In genomic region chrY:2935606-2936521, GRCh38 we compare ENCODE assay signal across 9 cellular contexts. TPM values are rescaled to one million over a fixed set of nuclear protein-coding genes. Genes with fewer than 3 reads are reported as not detected.
DNase-seq lines count a peak whose midpoint lies in the region; ATAC-seq and FAIRE-seq lines count a peak whose summit lies in the region.
"Had no signal": no experiment of that assay in that cellular context is flagged by ENCODE, and none has a peak within 500 bp of the region (broad histone marks: within the 10 kb centered on the region; RNA-seq: fewer than 3 reads in every experiment).

No MANE protein-coding gene starts in this region.

- no peak for FAIRE-seq in urothelium cell line (lab: Jason Lieb, UNC)

- H3K4me3 ChIP-seq in Jurkat, Clone E6-1 (ENCODE audit: low read length), result peak overlapping the region; percentile 64
- H3K4me3 ChIP-seq: SK-N-MC had no signal

- ATAC-seq in GM19035 (IDR thresholded peaks at IDR 0.05; ENCODE audit: unreplicated experiment) (peak; percentile 68), GM18907 (IDR thresholded peaks at IDR 0.05; ENCODE audit: unreplicated experiment) (no peak)

- DNase-seq in Jurkat, Clone E6-1 (ENCODE audit: low read depth, low spot score), result peak; percentile 87
- DNase-seq in activated CD4-positive, alpha-beta T cell treated with anti-CD3 and anti-CD28 coated beads, Interleukin-2, amount 50 U/mL, for 4 hours, result peak; percentile 78 to 80
- DNase-seq in germinal center (ENCODE audit: low spot score), result peak; percentile 69
- peak in 3 of 4 experiments; percentile 54 to 75 (median 74) for DNase-seq in stimulated activated CD4-positive, alpha-beta T cell treated with anti-CD3 and anti-CD28 coated beads, Interleukin-1b, Interleukin-23, amount 100 ng/mL, for 24 hours (ENCODE audit: low read depth in 4 of 4, low spot score in 1 of 4)
- no peak for DNase-seq in urothelium cell line (ENCODE audit: low spot score)
- no peak for DNase-seq in DMS53 (lab: John Stamatoyannopoulos, UW)

RNA-seq across cellular contexts. Expression of gene ZFY, which starts 0.7 kb away (rescaled TPM):
- polyA plus RNA-seq in Jurkat, Clone E6-1 (2012; ENCODE audit: insufficient read depth, insufficient read length), result not detected

Comparison
In these comparisons a context has a peak if more than half of its experiments do, and no peak if none do; other contexts are left out.
1. DNase-seq: peak in Jurkat, Clone E6-1 (single experiment), activated CD4-positive, alpha-beta T cell treated with anti-CD3 and anti-CD28 coated beads, Interleukin-2, amount 50 U/mL, for 4 hours (2 of 2), germinal center (single experiment) and stimulated activated CD4-positive, alpha-beta T cell treated with anti-CD3 and anti-CD28 coated beads, Interleukin-1b, Interleukin-23, amount 100 ng/mL, for 24 hours (3 of 4); none in urothelium cell line (single experiment) and DMS53 (single experiment).